Comparison of ENCODE assay signal across 8 cellular contexts in the genomic region with DNA sequence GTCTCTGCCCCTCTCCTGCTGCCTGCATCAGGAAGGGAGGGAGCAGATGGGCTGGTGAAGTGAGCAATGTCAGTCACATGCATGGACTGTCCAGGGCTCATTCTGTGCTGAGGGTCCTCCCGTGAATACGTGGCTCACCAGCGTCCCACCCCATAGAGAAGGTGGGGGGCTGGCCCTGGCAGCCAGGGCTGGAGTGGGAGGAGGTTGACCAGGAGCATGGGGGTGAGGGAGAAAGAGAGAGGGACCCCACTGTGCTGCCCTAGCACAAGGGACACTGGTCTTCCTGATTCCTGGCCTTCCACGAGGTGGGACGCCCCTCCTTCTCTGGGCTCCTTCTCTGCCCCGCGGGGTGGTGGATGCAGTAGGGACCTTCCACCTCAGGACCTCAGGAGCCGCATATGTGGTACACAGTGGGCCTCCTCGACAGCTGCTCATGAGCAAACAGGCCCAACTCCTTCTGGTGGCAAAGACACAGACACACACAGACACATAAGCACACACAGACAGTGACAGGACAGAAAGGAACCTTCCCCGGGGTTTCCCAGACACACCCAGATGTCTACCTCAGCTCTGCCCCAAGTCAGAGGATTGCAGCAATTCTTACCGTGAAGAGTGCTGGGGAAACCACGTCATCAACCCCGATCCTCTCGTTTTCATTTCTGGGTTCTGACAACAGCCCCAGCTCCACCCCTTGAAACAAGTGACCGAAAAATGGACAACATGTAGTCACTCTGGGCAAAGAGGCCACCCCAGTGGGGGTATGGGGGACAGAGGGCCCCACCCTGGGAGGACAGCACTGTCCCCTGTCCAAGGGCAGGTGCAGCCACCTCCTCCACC. TPM values are rescaled to one million over a fixed set of nuclear protein-coding genes. Genes with fewer than 3 reads are reported as not detected.
A peak's percentile ranks its signal among the peaks of the same experiment; 100 is the strongest.
DNase-seq lines count a peak whose midpoint lies in the region; ATAC-seq and TF ChIP-seq lines count a peak whose summit lies in the region.

No MANE protein-coding gene starts in this region.

- no peak for TF ChIP-seq CTCF in liver (IDR thresholded peaks at IDR 0.05; ENCODE audit: low read depth, low read length, missing input control)

- H3K4me3 ChIP-seq in liver (ENCODE audit: low read depth in 1 of 3, low read length in 3 of 3): no peak overlapping the region

- no peaks in the 10 kb centered on the region for H3K27me3 ChIP-seq in liver (ENCODE audit: control insufficient read depth in 4 of 4, insufficient read depth in 4 of 4, low read length in 3 of 4)

- no peaks in the 10 kb centered on the region for H3K4me1 ChIP-seq in liver (ENCODE audit: control insufficient read depth in 4 of 4, insufficient read depth in 4 of 4, low read length in 3 of 4)

- no peaks in the 10 kb centered on the region for H3K9me3 ChIP-seq in liver (ENCODE audit: control insufficient read depth in 4 of 4, low read length in 3 of 4)

- peak overlapping the region; percentile 24 to 59 for H3K27ac ChIP-seq in liver (ENCODE audit: low read depth in 1 of 2, low read length in 2 of 2)

- 63% methylated on average over 15 of the region's 15 CpGs for WGBS in liver

- no peaks in the 10 kb centered on the region for H3K36me3 ChIP-seq in liver (ENCODE audit: control insufficient read depth in 4 of 4, insufficient read depth in 3 of 4, low read depth in 1 of 4, low read length in 3 of 4)

- peak; percentile 70 for ATAC-seq in HG03139 (IDR thresholded peaks at IDR 0.05; ENCODE audit: unreplicated experiment)

- TF ChIP-seq RAD21 in liver (IDR thresholded peaks at IDR 0.05): no peak

- TF ChIP-seq POLR2A in GM19099 (IDR thresholded peaks at IDR 0.05; ENCODE audit: extremely low read depth, insufficient read length, low read depth): peak; percentile 68

- DNase-seq in activated CD4-positive, alpha-beta T cell treated with anti-CD3 and anti-CD28 coated beads, Interleukin-2, amount 50 U/mL, for 1 hour: peak; percentile 15
- DNase-seq in pons (ENCODE audit: low spot score) (no peak), NCI-H345 (lab: John Stamatoyannopoulos, UW) (no peak), ecto neural progenitor cell (ENCODE audit: low spot score) (no peak), NCI-H524 treated with DMSO at 0.1 percent for 48 hours (lab: John Stamatoyannopoulos, UW) (no peak)

- peak overlapping the region in 1 of 2 donors; percentile 9 for H3K9ac ChIP-seq in liver (ENCODE audit: low read depth in 1 of 2, low read length in 2 of 2)

TF ChIP-seq in liver, 16 proteins besides CTCF, POLR2A, EP300 and RAD21:
- TF ChIP-seq YY1 (IDR thresholded peaks at IDR 0.05): no peak
- TF ChIP-seq HNF4A (conservative IDR thresholded peaks at IDR 0.05): no peak
- no peak for TF ChIP-seq SP1 (IDR thresholded peaks at IDR 0.05)
- TF ChIP-seq NR2F2 (IDR thresholded peaks at IDR 0.05): no peak
- TF ChIP-seq FOXA1 (IDR thresholded peaks at IDR 0.05): no peak
- no peak for TF ChIP-seq RXRA (IDR thresholded peaks at IDR 0.05)
- TF ChIP-seq, protein P1, sequence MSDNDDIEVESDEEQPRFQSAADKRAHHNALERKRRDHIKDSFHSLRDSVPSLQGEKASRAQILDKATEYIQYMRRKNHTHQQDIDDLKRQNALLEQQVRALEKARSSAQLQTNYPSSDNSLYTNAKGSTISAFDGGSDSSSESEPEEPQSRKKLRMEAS (IDR thresholded peaks at IDR 0.05): no peak
- no peak for TF ChIP-seq HNF4G (IDR thresholded peaks at IDR 0.05)
- no peak for TF ChIP-seq JUND (IDR thresholded peaks at IDR 0.05)
- TF ChIP-seq, protein P2, sequence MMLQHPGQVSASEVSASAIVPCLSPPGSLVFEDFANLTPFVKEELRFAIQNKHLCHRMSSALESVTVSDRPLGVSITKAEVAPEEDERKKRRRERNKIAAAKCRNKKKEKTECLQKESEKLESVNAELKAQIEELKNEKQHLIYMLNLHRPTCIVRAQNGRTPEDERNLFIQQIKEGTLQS (IDR thresholded peaks at IDR 0.05): no peak
- no peak for TF ChIP-seq TAF1 (conservative IDR thresholded peaks at IDR 0.05)
- TF ChIP-seq EGR1 (IDR thresholded peaks at IDR 0.05; ENCODE audit: low read depth in 2 of 2): no peak
- TF ChIP-seq FOXA2 (IDR thresholded peaks at IDR 0.05): no peak
- TF ChIP-seq, protein P3, sequence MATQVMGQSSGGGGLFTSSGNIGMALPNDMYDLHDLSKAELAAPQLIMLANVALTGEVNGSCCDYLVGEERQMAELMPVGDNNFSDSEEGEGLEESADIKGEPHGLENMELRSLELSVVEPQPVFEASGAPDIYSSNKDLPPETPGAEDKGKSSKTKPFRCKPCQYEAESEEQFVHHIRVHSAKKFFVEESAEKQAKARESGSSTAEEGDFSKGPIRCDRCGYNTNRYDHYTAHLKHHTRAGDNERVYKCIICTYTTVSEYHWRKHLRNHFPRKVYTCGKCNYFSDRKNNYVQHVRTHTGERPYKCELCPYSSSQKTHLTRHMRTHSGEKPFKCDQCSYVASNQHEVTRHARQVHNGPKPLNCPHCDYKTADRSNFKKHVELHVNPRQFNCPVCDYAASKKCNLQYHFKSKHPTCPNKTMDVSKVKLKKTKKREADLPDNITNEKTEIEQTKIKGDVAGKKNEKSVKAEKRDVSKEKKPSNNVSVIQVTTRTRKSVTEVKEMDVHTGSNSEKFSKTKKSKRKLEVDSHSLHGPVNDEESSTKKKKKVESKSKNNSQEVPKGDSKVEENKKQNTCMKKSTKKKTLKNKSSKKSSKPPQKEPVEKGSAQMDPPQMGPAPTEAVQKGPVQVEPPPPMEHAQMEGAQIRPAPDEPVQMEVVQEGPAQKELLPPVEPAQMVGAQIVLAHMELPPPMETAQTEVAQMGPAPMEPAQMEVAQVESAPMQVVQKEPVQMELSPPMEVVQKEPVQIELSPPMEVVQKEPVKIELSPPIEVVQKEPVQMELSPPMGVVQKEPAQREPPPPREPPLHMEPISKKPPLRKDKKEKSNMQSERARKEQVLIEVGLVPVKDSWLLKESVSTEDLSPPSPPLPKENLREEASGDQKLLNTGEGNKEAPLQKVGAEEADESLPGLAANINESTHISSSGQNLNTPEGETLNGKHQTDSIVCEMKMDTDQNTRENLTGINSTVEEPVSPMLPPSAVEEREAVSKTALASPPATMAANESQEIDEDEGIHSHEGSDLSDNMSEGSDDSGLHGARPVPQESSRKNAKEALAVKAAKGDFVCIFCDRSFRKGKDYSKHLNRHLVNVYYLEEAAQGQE (IDR thresholded peaks at IDR 0.05): no peak
- TF ChIP-seq GABPA (IDR thresholded peaks at IDR 0.05 in 1 of 2, conservative IDR thresholded peaks at IDR 0.05 in 1 of 2): no peak
- TF ChIP-seq, protein P4, sequence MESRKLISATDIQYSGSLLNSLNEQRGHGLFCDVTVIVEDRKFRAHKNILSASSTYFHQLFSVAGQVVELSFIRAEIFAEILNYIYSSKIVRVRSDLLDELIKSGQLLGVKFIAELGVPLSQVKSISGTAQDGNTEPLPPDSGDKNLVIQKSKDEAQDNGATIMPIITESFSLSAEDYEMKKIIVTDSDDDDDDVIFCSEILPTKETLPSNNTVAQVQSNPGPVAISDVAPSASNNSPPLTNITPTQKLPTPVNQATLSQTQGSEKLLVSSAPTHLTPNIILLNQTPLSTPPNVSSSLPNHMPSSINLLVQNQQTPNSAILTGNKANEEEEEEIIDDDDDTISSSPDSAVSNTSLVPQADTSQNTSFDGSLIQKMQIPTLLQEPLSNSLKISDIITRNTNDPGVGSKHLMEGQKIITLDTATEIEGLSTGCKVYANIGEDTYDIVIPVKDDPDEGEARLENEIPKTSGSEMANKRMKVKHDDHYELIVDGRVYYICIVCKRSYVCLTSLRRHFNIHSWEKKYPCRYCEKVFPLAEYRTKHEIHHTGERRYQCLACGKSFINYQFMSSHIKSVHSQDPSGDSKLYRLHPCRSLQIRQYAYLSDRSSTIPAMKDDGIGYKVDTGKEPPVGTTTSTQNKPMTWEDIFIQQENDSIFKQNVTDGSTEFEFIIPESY (IDR thresholded peaks at IDR 0.05): no peak

RNA-seq across cellular contexts. Expression of a gene that starts 3.6 kb away (rescaled TPM):
- total RNA-seq in liver: 1 to 10 TPM; 8.4 to 8.7 TPM
- polyA plus RNA-seq in liver: under 1 TPM; 0.26 to 0.77 TPM

RNA-seq across cellular contexts. Expression of a gene that starts 28.4 kb away (rescaled TPM):
- 1 to 10 TPM in 1 of 2 donors, under 1 TPM in 1; 0.08 to 6.0 TPM for total RNA-seq in liver
- polyA plus RNA-seq in liver: 1 to 10 TPM in 1 of 2 donors, under 1 TPM in 1; 0.61 to 1.2 TPM
